ENCODE assay signal across 8 cellular contexts in genomic region chr9:77488439-77489126, GRCh38.
DNase-seq lines count a peak whose midpoint lies in the region; ATAC-seq, FAIRE-seq and TF ChIP-seq lines count a peak whose summit lies in the region.

No MANE protein-coding gene starts in this region.

- DNase-seq in EH (ENCODE audit: low read depth): peak; percentile 49
- DNase-seq in H7: peak; percentile 68
- no peak for DNase-seq in T-helper 2 cell treated with Interferon-gamma antibody and Interleukin-4, amounts not matched to agents 5 μg/mL and 100 μg/mL, for 36 hours (ENCODE audit: low spot score)
- no peak for DNase-seq in keratinocyte (ENCODE audit: low read depth, low spot score)
- DNase-seq in uterus: no peak
- DNase-seq in NCI-H446 (lab: John Stamatoyannopoulos, UW): no peak
- no peak for DNase-seq in activated CD4-positive, alpha-beta T cell treated with anti-CD3 and anti-CD28 coated beads for 48 hours

- no peaks in the 10 kb centered on the region for H4K20me1 ChIP-seq in keratinocyte (ENCODE audit: control insufficient read depth, extremely low read depth, insufficient read depth, low read length)

- no peaks in the 10 kb centered on the region for H3K9me1 ChIP-seq in keratinocyte (ENCODE audit: control insufficient read depth, extremely low read depth, insufficient read depth, low read length)

- H3K27me3 Mint-ChIP-seq in T-helper 2 cell treated with Interferon-gamma antibody and Interleukin-4, amounts not matched to agents 5 μg/mL and 100 μg/mL, for 36 hours (ENCODE audit: low read depth): peaks cover 6% of the 10 kb centered on the region

- no peak overlapping the region for H2AFZ ChIP-seq in keratinocyte (ENCODE audit: control insufficient read depth, low read length)

- H3K9ac ChIP-seq in keratinocyte (ENCODE audit: control insufficient read depth, extremely low read depth, insufficient read depth, low read length): no peak overlapping the region

- peaks cover 10% of the 10 kb centered on the region for H3K36me3 Mint-ChIP-seq in T-helper 2 cell treated with Interferon-gamma antibody and Interleukin-4, amounts not matched to agents 5 μg/mL and 100 μg/mL, for 36 hours (ENCODE audit: low read depth)

- no peak for FAIRE-seq in keratinocyte (lab: Jason Lieb, UNC)

- no peaks in the 10 kb centered on the region for H3K4me1 ChIP-seq in keratinocyte (ENCODE audit: control insufficient read depth, extremely low read depth, insufficient read depth, low read length)
- no peaks in the 10 kb centered on the region for H3K4me1 ChIP-seq in uterus

- H3K27me3 ChIP-seq in H7 (ENCODE audit: control insufficient read depth, insufficient read depth, low read length): no peaks in the 10 kb centered on the region
- no peaks in the 10 kb centered on the region for H3K27me3 ChIP-seq in keratinocyte (ENCODE audit: control insufficient read depth, extremely low read depth, insufficient read depth, low read length)
- no peaks in the 10 kb centered on the region for H3K27me3 ChIP-seq in uterus

- H3K36me3 ChIP-seq in H7 (replicated peaks; ENCODE audit: control insufficient read depth, insufficient read depth, low read length): no peaks in the 10 kb centered on the region; the same call in 1 of the 2 replicates
- H3K36me3 ChIP-seq in keratinocyte (ENCODE audit: control insufficient read depth in 2 of 2, extremely low read depth in 1 of 2, insufficient read depth in 2 of 2, low read length in 2 of 2): no peaks in the 10 kb centered on the region
- no peaks in the 10 kb centered on the region for H3K36me3 ChIP-seq in uterus

- ATAC-seq in HG03045 (IDR thresholded peaks at IDR 0.05; ENCODE audit: unreplicated experiment): no peak

- dilution Hi-C loops in keratinocyte (cut with MboI; ENCODE audit: extremely low pct_ligation_motif_present, low sequenced_read_pairs): no loop called here

- peak overlapping the region; percentile 67 for H3K4me3 Mint-ChIP-seq in T-helper 2 cell treated with Interferon-gamma antibody and Interleukin-4, amounts not matched to agents 5 μg/mL and 100 μg/mL, for 36 hours

- H3K79me2 ChIP-seq in keratinocyte (ENCODE audit: control insufficient read depth, insufficient read depth, low read length): no peaks in the 10 kb centered on the region

- H3K4me1 Mint-ChIP-seq in T-helper 2 cell treated with Interferon-gamma antibody and Interleukin-4, amounts not matched to agents 5 μg/mL and 100 μg/mL, for 36 hours (ENCODE audit: low read depth): peaks cover 28% of the 10 kb centered on the region

- H3K27ac Mint-ChIP-seq in T-helper 2 cell treated with Interferon-gamma antibody and Interleukin-4, amounts not matched to agents 5 μg/mL and 100 μg/mL, for 36 hours: peak overlapping the region; percentile 49

- H3K4me3 ChIP-seq in H7 (ENCODE audit: insufficient read depth, low read depth, low read length) (no peak overlapping the region), keratinocyte (ENCODE audit: control insufficient read depth in 2 of 3, extremely low read depth in 1 of 3, insufficient read depth in 2 of 3, low read depth in 1 of 3, low read length in 3 of 3) (no peak overlapping the region), uterus (no peak overlapping the region)

- peaks cover 30% of the 10 kb centered on the region for H3K9me3 Mint-ChIP-seq in T-helper 2 cell treated with Interferon-gamma antibody and Interleukin-4, amounts not matched to agents 5 μg/mL and 100 μg/mL, for 36 hours

- H3K27ac ChIP-seq in keratinocyte (ENCODE audit: control insufficient read depth, insufficient read depth, low read length) (no peak overlapping the region), uterus (no peak overlapping the region)

- H3K9me3 ChIP-seq in keratinocyte (ENCODE audit: control insufficient read depth, low read depth, low read length): no peaks in the 10 kb centered on the region
- H3K9me3 ChIP-seq in uterus: no peaks in the 10 kb centered on the region

- intact Hi-C loops in uterus (cut with DNase I; ENCODE audit: low total_unique reads): no loop called here

- peak; percentile 36 to 58 (median 46) for TF ChIP-seq CTCF in keratinocyte (optimal IDR thresholded peaks at IDR 0.05 in 1 of 3, IDR thresholded peaks at IDR 0.05 in 1 of 3, conservative IDR thresholded peaks at IDR 0.05 in 1 of 3; ENCODE audit: extremely low read depth in 1 of 3, insufficient read depth in 2 of 3, low read length in 3 of 3)
- TF ChIP-seq CTCF in uterus (IDR thresholded peaks at IDR 0.05): peak in 1 of 4 experiments; percentile 8

- no peak for TF ChIP-seq POLR2A in uterus (IDR thresholded peaks at IDR 0.05)

- no peak overlapping the region for H3K4me2 ChIP-seq in keratinocyte (ENCODE audit: control insufficient read depth, extremely low read depth, insufficient read depth, low read depth, low read length)

Comparison
In these comparisons a context has a peak if more than half of its experiments do, and no peak if none do; other contexts are left out.
1. DNase-seq: peak in EH (single experiment) and H7 (single experiment); none in T-helper 2 cell treated with Interferon-gamma antibody and Interleukin-4, amounts not matched to agents 5 μg/mL and 100 μg/mL, for 36 hours (single experiment), keratinocyte (single experiment), uterus (0 of 2), NCI-H446 (0 of 2) and activated CD4-positive, alpha-beta T cell treated with anti-CD3 and anti-CD28 coated beads for 48 hours (single experiment).